ENCODE assay signal across 8 cellular contexts in genomic region chr1:220776725-220777326, GRCh38. TPM values are rescaled to one million over a fixed set of nuclear protein-coding genes. Genes with fewer than 3 reads are reported as not detected.
DNase-seq lines count a peak whose midpoint lies in the region; ATAC-seq and TF ChIP-seq lines count a peak whose summit lies in the region.

No MANE protein-coding gene starts in this region.

- WGBS in upper lobe of left lung, 2 donors: 30 to 32% methylated on average over 19 of the region's 19 CpGs

- TF ChIP-seq POLR2A in upper lobe of left lung (IDR thresholded peaks at IDR 0.05): no peak

- peaks cover 2% of the 10 kb centered on the region for H3K4me1 Mint-ChIP-seq in activated T-helper 2 cell treated with anti-CD3 and anti-CD28 coated beads, Interferon-gamma antibody, Interleukin-2, Interleukin-4, amounts not matched to agents 10 μg/mL and 5 μg/mL and 100 μg/mL, durations not matched to agents 14 hours and 24 hours and 36 hours (ENCODE audit: low read depth)
- H3K4me1 Mint-ChIP-seq in osteocyte (ENCODE audit: unreplicated experiment): peaks cover 3% of the 10 kb centered on the region

- H3K27ac ChIP-seq in Panc1 (ENCODE audit: low read length): no peak overlapping the region
- H3K27ac ChIP-seq in upper lobe of left lung: no peak overlapping the region

- ATAC-seq in GM21619 (IDR thresholded peaks at IDR 0.05; ENCODE audit: unreplicated experiment) (peak; percentile 63), Panc1 (peak; percentile 100), upper lobe of left lung (ENCODE audit: low FRiP score in 2 of 2) (peak; percentile 92 to 95)

- no peaks in the 10 kb centered on the region for H3K36me3 Mint-ChIP-seq in activated T-helper 2 cell treated with anti-CD3 and anti-CD28 coated beads, Interferon-gamma antibody, Interleukin-2, Interleukin-4, amounts not matched to agents 10 μg/mL and 5 μg/mL and 100 μg/mL, durations not matched to agents 14 hours and 24 hours and 36 hours (ENCODE audit: low read depth)
- H3K36me3 Mint-ChIP-seq in osteocyte (ENCODE audit: unreplicated experiment): peaks cover 14% of the 10 kb centered on the region

- no TSS peak for BruUV-seq in Panc1 (replicated peaks; lab: Mats Ljungman, UMichigan)

- H3K4me1 ChIP-seq in Panc1 (ENCODE audit: control insufficient read depth, insufficient read depth, low read length) (no peaks in the 10 kb centered on the region), upper lobe of left lung (peaks cover 0 to 8% (median 3%) of the 10 kb centered on the region in 4 donors)

- no peaks in the 10 kb centered on the region for H3K9me3 Mint-ChIP-seq in activated T-helper 2 cell treated with anti-CD3 and anti-CD28 coated beads, Interferon-gamma antibody, Interleukin-2, Interleukin-4, amounts not matched to agents 10 μg/mL and 5 μg/mL and 100 μg/mL, durations not matched to agents 14 hours and 24 hours and 36 hours
- H3K9me3 Mint-ChIP-seq in osteocyte (ENCODE audit: unreplicated experiment): no peaks in the 10 kb centered on the region

- peaks cover 6% of the 10 kb centered on the region for H3K27me3 Mint-ChIP-seq in activated T-helper 2 cell treated with anti-CD3 and anti-CD28 coated beads, Interferon-gamma antibody, Interleukin-2, Interleukin-4, amounts not matched to agents 10 μg/mL and 5 μg/mL and 100 μg/mL, durations not matched to agents 14 hours and 24 hours and 36 hours (ENCODE audit: low read depth)
- no peaks in the 10 kb centered on the region for H3K27me3 Mint-ChIP-seq in osteocyte (ENCODE audit: unreplicated experiment)

- in situ Hi-C loops in Panc1 (cut with HindIII; ENCODE audit: low pct_unique_long_range_greater_than_20kb, low sequenced_read_pairs): no loop called here

- no peak for TF ChIP-seq EP300 in Ishikawa (IDR thresholded peaks at IDR 0.05; ENCODE audit: borderline replicate concordance)
- no peak for TF ChIP-seq EP300 in upper lobe of left lung (IDR thresholded peaks at IDR 0.05)

- H3K9me3 ChIP-seq in Panc1 (ENCODE audit: control insufficient read depth, insufficient read depth, low read depth, low read length): no peaks in the 10 kb centered on the region
- no peaks in the 10 kb centered on the region for H3K9me3 ChIP-seq in upper lobe of left lung

- CTCF ChIA-PET in Panc1 (lab: Charles Lee): interaction anchor here (0.6 to 1.2 kb wide), 5 partner anchors 8 to 558 kb away, joined by 3 to 12 read pairs (median 3); no protein-coding TSS in a partner anchor

- TF ChIP-seq RAD21 in Ishikawa (IDR thresholded peaks at IDR 0.05; ENCODE audit: low read depth): peak; percentile 91

- H3K36me3 ChIP-seq in Panc1 (ENCODE audit: control insufficient read depth, insufficient read depth, low read length) (no peaks in the 10 kb centered on the region), upper lobe of left lung (peaks cover 0 to 52% (median 3%) of the 10 kb centered on the region in 4 donors)

- no peak overlapping the region for H3K4me3 ChIP-seq in Panc1 (ENCODE audit: low read depth in 2 of 2, low read length in 2 of 2)
- H3K4me3 ChIP-seq in upper lobe of left lung: no peak overlapping the region

- DNase-seq in EL: peak; percentile 67
- peak; percentile 28 for DNase-seq in Panc1 (ENCODE audit: low read depth, low spot score)
- DNase-seq in activated T-helper 2 cell treated with anti-CD3 and anti-CD28 coated beads, Interferon-gamma antibody, Interleukin-2, Interleukin-4, amounts not matched to agents 10 μg/mL and 5 μg/mL and 100 μg/mL, durations not matched to agents 14 hours and 24 hours and 36 hours (ENCODE audit: low spot score): peak; percentile 39
- DNase-seq in foreskin melanocyte: peak; percentile 39
- DNase-seq in osteocyte (ENCODE audit: extremely low spot score, unreplicated experiment): peak; percentile 93
- peak; percentile 85 to 93 for DNase-seq in upper lobe of left lung

- no peak overlapping the region for H3K27ac Mint-ChIP-seq in activated T-helper 2 cell treated with anti-CD3 and anti-CD28 coated beads, Interferon-gamma antibody, Interleukin-2, Interleukin-4, amounts not matched to agents 10 μg/mL and 5 μg/mL and 100 μg/mL, durations not matched to agents 14 hours and 24 hours and 36 hours
- H3K27ac Mint-ChIP-seq in osteocyte (ENCODE audit: unreplicated experiment): no peak overlapping the region

- intact Hi-C loops in Panc1 (cut with micrococcal nuclease; ENCODE audit: unreplicated experiment): loop anchor here (1.0 to 10.0 kb wide), 4 partner anchors 96 to 496 kb away; partner anchors contain the start of gene MARK1
- intact Hi-C loops in activated T-helper 2 cell treated with anti-CD3 and anti-CD28 coated beads, Interferon-gamma antibody, Interleukin-2, Interleukin-4, amounts not matched to agents 10 μg/mL and 5 μg/mL and 100 μg/mL, durations not matched to agents 14 hours and 24 hours and 36 hours (cut with micrococcal nuclease): loop anchor here (1.0 to 10.0 kb wide), 3 partner anchors 87 to 592 kb away; partner anchors contain the start of gene C1orf115

- H3K27me3 ChIP-seq in Panc1 (ENCODE audit: control insufficient read depth, insufficient read depth, low read length) (no peaks in the 10 kb centered on the region), upper lobe of left lung (no peaks in the 10 kb centered on the region)

- no peak overlapping the region for H3K4me3 Mint-ChIP-seq in activated T-helper 2 cell treated with anti-CD3 and anti-CD28 coated beads, Interferon-gamma antibody, Interleukin-2, Interleukin-4, amounts not matched to agents 10 μg/mL and 5 μg/mL and 100 μg/mL, durations not matched to agents 14 hours and 24 hours and 36 hours (ENCODE audit: low read depth)
- H3K4me3 Mint-ChIP-seq in osteocyte (ENCODE audit: unreplicated experiment): no peak overlapping the region

- POLR2A ChIA-PET in Panc1 (lab: Charles Lee): no interaction called here

- TF ChIP-seq CTCF in Panc1 (IDR thresholded peaks at IDR 0.05): peak; percentile 97
- TF ChIP-seq CTCF in osteocyte (IDR thresholded peaks at IDR 0.05): peak; percentile 97
- peak; percentile 80 to 91 (median 87) for TF ChIP-seq CTCF in upper lobe of left lung (IDR thresholded peaks at IDR 0.05)

TF ChIP-seq in Ishikawa, 13 proteins besides CTCF, POLR2A, EP300 and RAD21:
- no peak for TF ChIP-seq NFIC (IDR thresholded peaks at IDR 0.05)
- TF ChIP-seq YY1 (IDR thresholded peaks at IDR 0.05; ENCODE audit: low read depth): 0 out of 2 replicates have a peak, but pooled peaks have one; percentile 28
TF ChIP-seq in Ishikawa: peak in this region for 1.

RNA-seq across cellular contexts. Expression of gene MTARC1, which starts 9.9 kb away (rescaled TPM):
- total RNA-seq in Panc1 (2021; ENCODE audit: unreplicated experiment) (0.74 TPM), osteocyte (1.8 and 2.1 TPM in 2 replicates), upper lobe of left lung (10 to 100 TPM in 5 of 6 donors, 1 to 10 TPM in 1; 10.0 to 41.7 (median 22.3) TPM)
- polyA plus RNA-seq in Panc1 (2012; ENCODE audit: insufficient read length): 0.30 TPM
- not detected in 2 replicates for total RNA-seq in activated T-helper 2 cell treated with anti-CD3 and anti-CD28 coated beads, Interferon-gamma antibody, Interleukin-2, Interleukin-4, amounts not matched to agents 10 μg/mL and 5 μg/mL and 100 μg/mL, durations not matched to agents 14 hours and 24 hours and 36 hours

RNA-seq across cellular contexts. Expression of gene MTARC2, which starts 28.7 kb away (rescaled TPM):
- total RNA-seq in Panc1 (2021; ENCODE audit: unreplicated experiment) (10.1 TPM), osteocyte (25.6 and 27.9 TPM in 2 replicates), upper lobe of left lung (100 to 1,000 TPM in 1 of 6 donors, 10 to 100 TPM in 5; 44.2 to 125 (median 62.0) TPM)
- polyA plus RNA-seq in Panc1 (2012; ENCODE audit: insufficient read length): 7.6 TPM
- total RNA-seq in activated T-helper 2 cell treated with anti-CD3 and anti-CD28 coated beads, Interferon-gamma antibody, Interleukin-2, Interleukin-4, amounts not matched to agents 10 μg/mL and 5 μg/mL and 100 μg/mL, durations not matched to agents 14 hours and 24 hours and 36 hours: not detected in 2 replicates

Comparison
In these comparisons a context has a peak if more than half of its experiments do, and no peak if none do; other contexts are left out.
1. DNase-seq: peak in every context shown above with its lines; median percentile 93 in osteocyte; 89 in upper lobe of left lung; 67 in EL; 39 in activated T-helper 2 cell treated with anti-CD3 and anti-CD28 coated beads, Interferon-gamma antibody, Interleukin-2, Interleukin-4, amounts not matched to agents 10 μg/mL and 5 μg/mL and 100 μg/mL, durations not matched to agents 14 hours and 24 hours and 36 hours; 39 in foreskin melanocyte; 28 in Panc1.
2. RNA of gene MTARC2, which starts 28.7 kb away (total RNA-seq): 44.2 to 125 TPM in upper lobe of left lung, 25.6 to 27.9 TPM in osteocyte and 10.1 TPM in Panc1 (single experiment); not detected in activated T-helper 2 cell treated with anti-CD3 and anti-CD28 coated beads, Interferon-gamma antibody, Interleukin-2, Interleukin-4, amounts not matched to agents 10 μg/mL and 5 μg/mL and 100 μg/mL, durations not matched to agents 14 hours and 24 hours and 36 hours; every median in the first group is over 10 times any median in the second.
3. Peak in every context shown above with its lines, with median percentiles within 50 percentile points of each other: ATAC-seq and CTCF ChIP-seq.